In genomic region chr7:21747806-21748205, GRCh38 we compare ENCODE assay signal across 23 cellular contexts.
"Had no signal": no experiment of that assay in that cellular context is flagged by ENCODE, and none has a peak within 500 bp of the region (broad histone marks: within the 10 kb centered on the region; RNA-seq: fewer than 3 reads in every experiment).

No MANE protein-coding gene starts in this region.

- H3K9me3 Mint-ChIP-seq: naive thymus-derived CD8-positive, alpha-beta T cell; stimulated activated memory B cell treated with anti-CD40 and anti-IgM and Interleukin-4, amounts not matched to agents 10 μg/mL and 1 μg/mL and 100 μg/mL, for 72 hours; stimulated activated naive CD8-positive, alpha-beta T cell treated with anti-CD3 and anti-CD28 coated beads, Interleukin-15, amount 100 ng/mL, for 72 hours; type B pancreatic cell had no signal

- H3K36me3 ChIP-seq: left lung, lower lobe of right lung, ovary, right lobe of liver, tibial nerve, uterus had no signal

- H3K9me3 ChIP-seq: left lung, lower lobe of right lung, ovary, psoas muscle, right lobe of liver, tibial nerve, uterus had no signal

- H3K27me3 Mint-ChIP-seq: stimulated activated memory B cell treated with anti-CD40 and anti-IgM and Interleukin-4, amounts not matched to agents 10 μg/mL and 1 μg/mL and 100 μg/mL, for 72 hours; stimulated activated naive CD8-positive, alpha-beta T cell treated with anti-CD3 and anti-CD28 coated beads, Interleukin-15, amount 100 ng/mL, for 72 hours; type B pancreatic cell had no signal

- H3K4me3 Mint-ChIP-seq: naive thymus-derived CD8-positive, alpha-beta T cell; stimulated activated memory B cell treated with anti-CD40 and anti-IgM and Interleukin-4, amounts not matched to agents 10 μg/mL and 1 μg/mL and 100 μg/mL, for 72 hours; stimulated activated naive CD8-positive, alpha-beta T cell treated with anti-CD3 and anti-CD28 coated beads, Interleukin-15, amount 100 ng/mL, for 72 hours; type B pancreatic cell had no signal

- H3K4me1 ChIP-seq: left lung, lower lobe of right lung, psoas muscle, tibial nerve, uterus had no signal

- H3K4me3 ChIP-seq: left lung, lower lobe of right lung, ovary, psoas muscle, right lobe of liver, smooth muscle cell, tibial nerve, uterus had no signal

- H3K36me3 Mint-ChIP-seq: naive thymus-derived CD8-positive, alpha-beta T cell; stimulated activated memory B cell treated with anti-CD40 and anti-IgM and Interleukin-4, amounts not matched to agents 10 μg/mL and 1 μg/mL and 100 μg/mL, for 72 hours; type B pancreatic cell had no signal

- H3K4me1 Mint-ChIP-seq: naive thymus-derived CD8-positive, alpha-beta T cell; stimulated activated memory B cell treated with anti-CD40 and anti-IgM and Interleukin-4, amounts not matched to agents 10 μg/mL and 1 μg/mL and 100 μg/mL, for 72 hours; stimulated activated naive CD8-positive, alpha-beta T cell treated with anti-CD3 and anti-CD28 coated beads, Interleukin-15, amount 100 ng/mL, for 72 hours had no signal

- ATAC-seq: left cardiac atrium; left lung; lower lobe of right lung; naive thymus-derived CD8-positive, alpha-beta T cell; psoas muscle; right lobe of liver; stimulated activated memory B cell treated with anti-CD40 and anti-IgM and Interleukin-4, amounts not matched to agents 10 μg/mL and 1 μg/mL and 100 μg/mL, for 72 hours; stimulated activated naive CD8-positive, alpha-beta T cell treated with anti-CD3 and anti-CD28 coated beads, Interleukin-15, amount 100 ng/mL, for 72 hours had no signal

- DNase-seq: hippocampal formation; kidney glomerular epithelial cell; left cardiac atrium; left lung; lower lobe of right lung; mammary epithelial cell; mesenchymal stem cell; naive thymus-derived CD8-positive, alpha-beta T cell; ovary; psoas muscle; right lobe of liver; stimulated activated CD4-positive, alpha-beta T cell treated with anti-CD3 and anti-CD28 coated beads, Interleukin-1b, Interleukin-23, amount 100 ng/mL, for 48 hours; stimulated activated CD4-positive, alpha-beta T cell treated with anti-CD3 and anti-CD28 coated beads, Interleukin-2, amount 100 ng/mL, for 48 hours; stimulated activated CD4-positive, alpha-beta T cell treated with anti-CD3 and anti-CD28 coated beads, Interleukin-4, amount 100 ng/mL, for 4 hours; stimulated activated CD8-positive, alpha-beta memory T cell treated with anti-CD3 and anti-CD28 coated beads, Interleukin-4, amount 100 ng/mL, for 48 hours; stimulated activated naive CD4-positive, alpha-beta T cell treated with Interleukin-2 at 50 U/mL for 16 hours; stimulated activated naive CD8-positive, alpha-beta T cell treated with anti-CD3 and anti-CD28 coated beads, Interleukin-15, amount 100 ng/mL, for 72 hours; substantia nigra; uterus had no signal

- H3K27ac ChIP-seq: left lung, lower lobe of right lung, ovary, psoas muscle, right lobe of liver, tibial nerve, uterus had no signal

- H3K27ac Mint-ChIP-seq: naive thymus-derived CD8-positive, alpha-beta T cell; stimulated activated memory B cell treated with anti-CD40 and anti-IgM and Interleukin-4, amounts not matched to agents 10 μg/mL and 1 μg/mL and 100 μg/mL, for 72 hours; stimulated activated naive CD8-positive, alpha-beta T cell treated with anti-CD3 and anti-CD28 coated beads, Interleukin-15, amount 100 ng/mL, for 72 hours; type B pancreatic cell had no signal
